35 cellular contexts compared by ENCODE assay signal in the genomic region with DNA sequence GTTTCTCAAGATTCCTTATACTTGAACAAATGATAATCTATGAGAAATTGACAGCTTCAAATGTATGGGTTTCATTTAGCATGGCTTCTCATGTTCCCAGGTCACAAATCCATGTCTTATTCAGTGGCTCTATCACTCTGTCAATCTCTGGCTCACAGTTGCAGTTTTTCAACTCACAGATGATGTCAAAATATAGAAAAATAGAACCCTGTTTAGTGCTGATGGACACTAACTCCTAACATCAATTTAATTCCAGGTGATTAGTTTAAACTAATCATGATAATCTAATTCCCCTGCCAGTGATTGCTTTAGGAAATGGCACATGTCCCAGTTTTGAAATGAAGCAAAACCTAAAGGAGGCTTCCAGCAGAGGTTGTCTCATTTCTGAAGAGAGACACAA. TPM values are rescaled to one million over a fixed set of nuclear protein-coding genes. Genes with fewer than 3 reads are reported as not detected.
"Had no signal": no experiment of that assay in that cellular context is flagged by ENCODE, and none has a peak within 500 bp of the region (broad histone marks: within the 10 kb centered on the region; RNA-seq: fewer than 3 reads in every experiment).

No MANE protein-coding gene starts in this region.

- H3K27ac ChIP-seq: ascending aorta, cardiac muscle cell, WERI-Rb-1 had no signal

- ATAC-seq: activated CD4-positive, alpha-beta T cell treated with anti-CD3 and anti-CD28 coated beads for 36 hours; activated CD4-positive, CD25-positive, alpha-beta regulatory T cell treated with anti-CD3 and anti-CD28 coated beads, Interleukin-2, amount 50 U/mL, for 24 hours; activated CD8-positive, alpha-beta memory T cell treated with anti-CD3 and anti-CD28 coated beads, Interleukin-2, amount 10 ng/mL, durations not matched to agents 7 days and 5 days; activated CD8-positive, alpha-beta T cell treated with anti-CD3 and anti-CD28 coated beads, Interleukin-2, amount 10 ng/mL, durations not matched to agents 7 days and 5 days; activated naive CD8-positive, alpha-beta T cell treated with anti-CD3 and anti-CD28 coated beads, Interleukin-2, amount 50 U/mL, for 24 hours; WTC11 had no signal

- H3K4me1 ChIP-seq: ascending aorta had no signal

- DNase-seq: activated CD4-positive, alpha-beta memory T cell treated with anti-CD3 and anti-CD28 coated beads, Interleukin-2, amount 10 ng/mL, durations not matched to agents 7 days and 5 days; activated CD4-positive, alpha-beta T cell treated with anti-CD3 and anti-CD28 coated beads for 1 hour; activated CD4-positive, alpha-beta T cell treated with anti-CD3 and anti-CD28 coated beads for 36 hours; activated CD4-positive, alpha-beta T cell treated with anti-CD3 and anti-CD28 coated beads for 48 hours; activated CD4-positive, alpha-beta T cell treated with anti-CD3 and anti-CD28 coated beads, Interleukin-2, amount 10 ng/mL, durations not matched to agents 7 days and 5 days; activated CD4-positive, alpha-beta T cell treated with anti-CD3 and anti-CD28 coated beads, Interleukin-2, amount 50 U/mL, for 48 hours; activated CD4-positive, CD25-positive, alpha-beta regulatory T cell; activated CD8-positive, alpha-beta memory T cell treated with anti-CD3 and anti-CD28 coated beads for 24 hours; activated CD8-positive, alpha-beta memory T cell treated with anti-CD3 and anti-CD28 coated beads, Interleukin-2, amount 10 ng/mL, durations not matched to agents 7 days and 5 days; activated CD8-positive, alpha-beta memory T cell treated with anti-CD3 and anti-CD28 coated beads, Interleukin-2, amount 50 U/mL, for 48 hours; activated CD8-positive, alpha-beta T cell treated with anti-CD3 and anti-CD28 coated beads, Interleukin-2, amount 10 ng/mL, durations not matched to agents 7 days and 5 days; activated effector memory CD4-positive, alpha-beta T cell treated with Interleukin-2 at 50 U/mL for 16 hours; activated gamma-delta T cell; activated naive CD4-positive, alpha-beta T cell treated with anti-CD3 and anti-CD28 coated beads, Interleukin-2, amount 10 ng/mL, durations not matched to agents 7 days and 5 days; activated naive CD4-positive, alpha-beta T cell treated with Interleukin-2 at 50 U/mL for 16 hours; activated naive CD8-positive, alpha-beta T cell treated with anti-CD3 and anti-CD28 coated beads, Interleukin-2, amount 10 ng/mL, durations not matched to agents 7 days and 5 days; activated naive CD8-positive, alpha-beta T cell treated with anti-CD3 and anti-CD28 coated beads, Interleukin-2, amount 50 U/mL, for 24 hours; activated T-cell treated with anti-CD3 and anti-CD28 coated beads, Interleukin-2, amount 50 U/mL, for 24 hours; activated T-cell treated with anti-CD3 and anti-CD28 coated beads, Interleukin-2, amount 50 U/mL, for 48 hours; amygdala; anterior cingulate cortex; caudate nucleus; cerebellar nuclear complex; T-helper 2 cell; T-helper 9 cell; WERI-Rb-1 had no signal

- H3K9me3 ChIP-seq: ascending aorta had no signal

- H3K4me3 ChIP-seq: ascending aorta, cardiac muscle cell had no signal

- H3K36me3 ChIP-seq: ascending aorta, cardiac muscle cell, WERI-Rb-1 had no signal

- H3K27me3 ChIP-seq: ascending aorta, cardiac muscle cell had no signal

RNA-seq across cellular contexts. Expression of gene KHDC1L, which starts 24.7 kb away (rescaled TPM):
- total RNA-seq: activated CD4-positive, alpha-beta T cell treated with anti-CD3 and anti-CD28 coated beads for 36 hours; activated CD8-positive, alpha-beta T cell treated with anti-CD3 and anti-CD28 coated beads, Interleukin-2, amount 10 ng/mL, durations not matched to agents 7 days and 5 days; activated naive CD8-positive, alpha-beta T cell treated with anti-CD3 and anti-CD28 coated beads, Interleukin-2, amount 10 ng/mL, durations not matched to agents 7 days and 5 days; activated T-helper 2 cell treated with anti-CD3 and anti-CD28 coated beads, Interferon-gamma antibody, Interleukin-2, Interleukin-4, amounts not matched to agents 10 μg/mL and 5 μg/mL and 100 μg/mL, durations not matched to agents 14 hours and 24 hours and 36 hours; ascending aorta; bronchial epithelial cell; cardiac muscle cell; chondrocyte; T-helper 1 cell treated with Interleukin-12 subunit alpha and Interleukin-12 subunit beta and Interleukin-4 antibody, amounts not matched to agents 30 ng/mL and 1 ng/mL, for 36 hours had no signal
- polyA plus RNA-seq: adipose tissue had no signal
